Comparison of ENCODE assay signal across 21 cellular contexts in genomic region chr16:85627102-85627834, GRCh38. TPM values are rescaled to one million over a fixed set of nuclear protein-coding genes. Genes with fewer than 3 reads are reported as not detected.
DNase-seq lines count a peak whose midpoint lies in the region; ATAC-seq and TF ChIP-seq lines count a peak whose summit lies in the region.
"Had no signal": no experiment of that assay in that cellular context is flagged by ENCODE, and none has a peak within 500 bp of the region (broad histone marks: within the 10 kb centered on the region; RNA-seq: fewer than 3 reads in every experiment).

No MANE protein-coding gene starts in this region.

- no peak for ATAC-seq in SK-N-SH treated with all-trans-retinoic acid at 6 μM for 48 hours

- peak overlapping the region; percentile 98 for H2AK5ac ChIP-seq in neuronal stem cell (ENCODE audit: low read depth, low read length)

- H3K4me3 ChIP-seq in SK-N-SH (ENCODE audit: low read depth in 2 of 2, low read length in 1 of 2) (no peak overlapping the region), HUES48 (ENCODE audit: low read depth, low read length) (no peak overlapping the region), endodermal cell (ENCODE audit: low read length) (no peak overlapping the region), neuronal stem cell (ENCODE audit: low read length in 2 of 2) (no peak overlapping the region)
- H3K4me3 ChIP-seq: GM23248 had no signal

- no peaks in the 10 kb centered on the region for H3F3A ChIP-seq in SK-N-SH (replicated peaks; ENCODE audit: insufficient read depth)

- DNase-seq in SK-N-SH = peak; percentile 65
- DNase-seq in endodermal cell = no peak
- DNase-seq in neuronal stem cell (ENCODE audit: low spot score) = no peak
- no peak for DNase-seq in dedifferentiated amniotic fluid mesenchymal stem cell (ENCODE audit: extremely low spot score)
- DNase-seq in NCI-H1092 treated with DMSO at 0.1 percent for 48 hours (lab: John Stamatoyannopoulos, UW) = no peak
- DNase-seq in posterior cingulate gyrus = no peak
- DNase-seq: activated CD4-positive, alpha-beta T cell treated with anti-CD3 and anti-CD28 coated beads for 4 hours; activated naive CD4-positive, alpha-beta T cell treated with anti-CD3 and anti-CD28 coated beads, Interleukin-2, amount 10 ng/mL, durations not matched to agents 7 days and 5 days; activated T-cell treated with anti-CD3 and anti-CD28 coated beads for 4 hours; brain microvascular endothelial cell; CD4-positive, CD25-positive, alpha-beta regulatory T cell; GM23248; mammary epithelial cell; NCI-H187 treated with DMSO at 0.1 percent for 48 hours; NCI-H446 treated with DMSO at 0.1 percent for 48 hours; stimulated activated naive CD4-positive, alpha-beta T cell treated with Interleukin-2 at 50 U/mL for 16 hours had no signal

- peak overlapping the region; percentile 61 for H3K27ac Mint-ChIP-seq in endodermal cell
- H3K27ac Mint-ChIP-seq: activated naive CD4-positive, alpha-beta T cell treated with anti-CD3 and anti-CD28 coated beads, Interleukin-2, amount 10 ng/mL, durations not matched to agents 7 days and 5 days; CD4-positive, CD25-positive, alpha-beta regulatory T cell; nephron progenitor cell had no signal

- no peak overlapping the region for H4K8ac ChIP-seq in neuronal stem cell (ENCODE audit: low read depth, low read length)

- H3K4ac ChIP-seq in neuronal stem cell (ENCODE audit: low read length) = no peak overlapping the region

- H2BK15ac ChIP-seq in neuronal stem cell (ENCODE audit: low read length) = peak overlapping the region; percentile 98

- no peak for TF ChIP-seq EP300 in SK-N-SH (IDR thresholded peaks at IDR 0.05; ENCODE audit: borderline replicate concordance in 1 of 2, low read depth in 1 of 2, low read length in 1 of 2)

- H3K79me1 ChIP-seq in neuronal stem cell (ENCODE audit: low read depth, low read length) = peaks cover 2% of the 10 kb centered on the region

- H3K27me3 Mint-ChIP-seq in endodermal cell (ENCODE audit: insufficient read depth) = no peaks in the 10 kb centered on the region
- H3K27me3 Mint-ChIP-seq: activated naive CD4-positive, alpha-beta T cell treated with anti-CD3 and anti-CD28 coated beads, Interleukin-2, amount 10 ng/mL, durations not matched to agents 7 days and 5 days; CD4-positive, CD25-positive, alpha-beta regulatory T cell; type B pancreatic cell had no signal

- H3K9me3 ChIP-seq in SK-N-SH = no peaks in the 10 kb centered on the region
- H3K9me3 ChIP-seq in HUES48 (ENCODE audit: control insufficient read depth, insufficient read depth, low read length) = no peaks in the 10 kb centered on the region
- H3K9me3 ChIP-seq in endodermal cell (ENCODE audit: control insufficient read depth, low read length) = peaks cover 15% of the 10 kb centered on the region
- H3K9me3 ChIP-seq in neuronal stem cell (replicated peaks in 1 of 2; ENCODE audit: control insufficient read depth in 2 of 2, insufficient read depth in 1 of 2, low read depth in 1 of 2, low read length in 2 of 2) = peaks cover 3 to 17% of the 10 kb centered on the region in 2 donors

- no peaks in the 10 kb centered on the region for H3K9me2 ChIP-seq in SK-N-SH

- H2BK5ac ChIP-seq in neuronal stem cell (ENCODE audit: low read length) = peak overlapping the region; percentile 16

- H4K91ac ChIP-seq in neuronal stem cell (ENCODE audit: low read depth, low read length, poor library complexity) = no peak overlapping the region

- H3K9me3 Mint-ChIP-seq in endodermal cell = peaks cover 14% of the 10 kb centered on the region
- H3K9me3 Mint-ChIP-seq: type B pancreatic cell had no signal

- peaks cover 77% of the 10 kb centered on the region for H3K79me2 ChIP-seq in SK-N-SH (ENCODE audit: insufficient read depth)

- peaks cover 0 to 11% of the 10 kb centered on the region in 2 experiments for H3K36me3 ChIP-seq in SK-N-SH (replicated peaks in 1 of 2; ENCODE audit: control insufficient read depth in 1 of 2, insufficient read depth in 2 of 2, low read length in 1 of 2)
- H3K36me3 ChIP-seq in HUES48 (ENCODE audit: control insufficient read depth, insufficient read depth, low read length) = peaks cover 20% of the 10 kb centered on the region
- peaks cover 30% of the 10 kb centered on the region for H3K36me3 ChIP-seq in endodermal cell (ENCODE audit: control insufficient read depth, insufficient read depth, low read length)
- peaks cover 0 to 31% of the 10 kb centered on the region in 2 donors for H3K36me3 ChIP-seq in neuronal stem cell (replicated peaks in 1 of 2; ENCODE audit: control insufficient read depth in 2 of 2, insufficient read depth in 2 of 2, low read length in 2 of 2)
- H3K36me3 ChIP-seq: brain microvascular endothelial cell had no signal

- H2BK120ac ChIP-seq in neuronal stem cell (ENCODE audit: low read depth, low read length) = no peak overlapping the region

- peaks cover 26% of the 10 kb centered on the region for H3K36me3 Mint-ChIP-seq in endodermal cell (ENCODE audit: low read depth)

- peaks cover 99% of the 10 kb centered on the region for H4K20me1 ChIP-seq in SK-N-SH (ENCODE audit: insufficient read depth)

- H3K4me1 ChIP-seq in SK-N-SH (ENCODE audit: control insufficient read depth in 1 of 2, insufficient read depth in 2 of 2, low read depth in 1 of 2, low read length in 1 of 2) (peaks cover 6 to 81% of the 10 kb centered on the region in 2 experiments; a peak in 3 of 4 replicates), HUES48 (ENCODE audit: control insufficient read depth, insufficient read depth, low read length) (peaks cover 28% of the 10 kb centered on the region), endodermal cell (ENCODE audit: control insufficient read depth, insufficient read depth, low read length) (peaks cover 12% of the 10 kb centered on the region), neuronal stem cell (ENCODE audit: control insufficient read depth in 2 of 2, insufficient read depth in 1 of 2, low read depth in 1 of 2, low read length in 2 of 2) (peaks cover 23 to 27% of the 10 kb centered on the region in 2 donors)

- H3K4me3 Mint-ChIP-seq in endodermal cell = no peak overlapping the region
- H3K4me3 Mint-ChIP-seq: activated naive CD4-positive, alpha-beta T cell treated with anti-CD3 and anti-CD28 coated beads, Interleukin-2, amount 10 ng/mL, durations not matched to agents 7 days and 5 days; CD4-positive, CD25-positive, alpha-beta regulatory T cell had no signal

- intact Hi-C loops in posterior cingulate gyrus (cut with DNase I) = no loop called here

- H3K18ac ChIP-seq in neuronal stem cell (ENCODE audit: low read length) = peak overlapping the region; percentile 23

- no peak for TF ChIP-seq CTCF in SK-N-SH (IDR thresholded peaks at IDR 0.05)
- no peak for TF ChIP-seq CTCF in endodermal cell (conservative IDR thresholded peaks at IDR 0.05)

- no peak for TF ChIP-seq RAD21 in SK-N-SH (IDR thresholded peaks at IDR 0.05; ENCODE audit: low read length)

- CTCF ChIA-PET in SK-N-SH (lab: Yijun Ruan, JAX) = interaction anchor here (1.0 to 10.3 kb wide), 7 partner anchors 10 to 374 kb away, joined by 3 to 106 read pairs (median 5); partner anchors contain the start of gene GSE1

- H3K4me2 ChIP-seq in SK-N-SH (no peak overlapping the region), neuronal stem cell (ENCODE audit: insufficient read depth, low read length, poor library complexity, severe bottlenecking) (no peak overlapping the region)

- H2BK12ac ChIP-seq in neuronal stem cell (ENCODE audit: low read length) = no peak overlapping the region

- H3K27ac ChIP-seq in SK-N-SH (ENCODE audit: low read depth in 2 of 2, low read length in 1 of 2) = peak overlapping the region in 1 of 2 experiments; percentile 97; a peak in 2 of 4 replicates
- H3K27ac ChIP-seq in HUES48 (ENCODE audit: low read depth, low read length) = peak overlapping the region; percentile 20
- peak overlapping the region; percentile 76 for H3K27ac ChIP-seq in endodermal cell (ENCODE audit: low read depth, low read length)
- H3K27ac ChIP-seq in neuronal stem cell (replicated peaks; ENCODE audit: low read length) = peak overlapping the region; percentile 60
- H3K27ac ChIP-seq: brain microvascular endothelial cell, GM23248 had no signal

- POLR2A ChIA-PET in SK-N-SH (lab: Yijun Ruan, JAX) = interaction anchor here (0.8 to 1.7 kb wide), 3 partner anchors 11 to 70 kb away, joined by 3 to 9 read pairs (median 4); no protein-coding TSS in a partner anchor

- peak overlapping the region; percentile 58 for H3K23ac ChIP-seq in neuronal stem cell (ENCODE audit: low read depth, low read length, poor library complexity)

- peak overlapping the region; percentile 23 for H3K14ac ChIP-seq in neuronal stem cell (ENCODE audit: low read length)

- WGBS in SK-N-SH (ENCODE audit: low lambda C conversion rate) = 94% methylated on average over 19 of the region's 20 CpGs
- WGBS in endodermal cell (ENCODE audit: insufficient coverage in 1 of 2, insufficient read length in 1 of 2), 2 experiments = 74 to 88% methylated on average over 7 to 19 of the region's 20 CpGs
- WGBS in neuronal stem cell (ENCODE audit: extremely low coverage in 2 of 2, insufficient read length in 2 of 2, insufficient replicate concordance in 1 of 2), 2 donors = no CpG with 5 or more reads among the region's 20 CpGs

- H3K4me1 Mint-ChIP-seq in endodermal cell = peaks cover 39% of the 10 kb centered on the region

- no peak overlapping the region for H2AFZ ChIP-seq in SK-N-SH (ENCODE audit: low read depth)
- no peak overlapping the region for H2AFZ ChIP-seq in neuronal stem cell (ENCODE audit: low read length)
- H2AFZ ChIP-seq: GM23248 had no signal

- H3K9ac ChIP-seq in SK-N-SH = no peak overlapping the region
- no peak overlapping the region for H3K9ac ChIP-seq in HUES48 (ENCODE audit: low read depth, low read length)
- no peak overlapping the region for H3K9ac ChIP-seq in endodermal cell (ENCODE audit: extremely low read depth, low read length, poor library complexity, severe bottlenecking)
- no peak overlapping the region for H3K9ac ChIP-seq in neuronal stem cell (ENCODE audit: low read depth, low read length, poor library complexity)
- H3K9ac ChIP-seq: GM23248 had no signal

- no peaks in the 10 kb centered on the region for H3K27me3 ChIP-seq in SK-N-SH (ENCODE audit: insufficient read depth)
- H3K27me3 ChIP-seq in HUES48 (ENCODE audit: control insufficient read depth, insufficient read depth, low read length) = no peaks in the 10 kb centered on the region
- no peaks in the 10 kb centered on the region for H3K27me3 ChIP-seq in endodermal cell (ENCODE audit: control insufficient read depth, insufficient read depth, low read length, poor library complexity, severe bottlenecking)
- H3K27me3 ChIP-seq in neuronal stem cell (ENCODE audit: control insufficient read depth in 3 of 3, insufficient read depth in 3 of 3, low read depth in 1 of 3, low read length in 3 of 3) = no peaks in the 10 kb centered on the region
- H3K27me3 ChIP-seq: brain microvascular endothelial cell, esophagus muscularis mucosa had no signal

RNA-seq across cellular contexts. Expression of gene GSE1, which starts 14.1 kb away (rescaled TPM):
- polyA plus RNA-seq in SK-N-SH (2012; rRNA removed) = 22.7 and 26.5 TPM in 2 replicates
- polyA plus RNA-seq in SK-N-SH (2012; cell fraction: cytosol; rRNA removed) = 18.5 and 22.7 TPM in 2 replicates
- 94.0 and 103 TPM in 2 replicates for polyA plus RNA-seq in SK-N-SH (2012; cell fraction: nucleus; rRNA removed)
- 100 to 1,000 TPM; 108 to 128 TPM for total RNA-seq in endodermal cell
- polyA plus RNA-seq in endodermal cell (2013, experiment 1 of 2) = 55.0 TPM
- polyA plus RNA-seq in endodermal cell (2013, experiment 2 of 2) = 54.2 TPM
- 5.7 TPM for polyA plus RNA-seq in neuronal stem cell (2013, experiment 1 of 2)
- polyA plus RNA-seq in neuronal stem cell (2013, experiment 2 of 2) = 6.2 TPM
